Comparison of ENCODE assay signal across 1 cellular context in the genomic region with DNA sequence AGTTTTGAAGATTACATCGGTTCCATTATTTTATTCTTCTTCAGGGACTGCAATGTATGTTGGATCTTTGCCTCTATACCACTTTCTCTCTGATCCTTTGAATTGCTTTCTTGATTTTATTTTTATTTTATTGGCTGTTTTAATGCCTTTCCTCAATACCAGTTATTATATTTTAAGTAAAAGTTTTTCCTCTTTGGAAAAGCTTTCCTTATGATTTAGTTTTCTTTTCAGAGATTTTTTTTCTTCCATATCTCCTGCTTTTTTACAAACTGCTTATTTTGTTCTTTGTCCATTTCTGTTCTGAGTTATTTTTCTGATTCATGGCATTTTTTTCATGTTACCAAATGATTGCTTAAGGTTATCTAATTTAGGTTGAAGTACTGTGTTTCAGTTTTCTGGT.
TF ChIP-seq lines count a peak whose summit lies in the region.

No MANE protein-coding gene starts in this region.

TF ChIP-seq in GM23338, 12 proteins besides CTCF, POLR2A, EP300 and RAD21 (continued from another document):
- no peak for TF ChIP-seq EZH2 (IDR thresholded peaks at IDR 0.05; ENCODE audit: low read depth, unreplicated experiment)
- no peak for TF ChIP-seq EZH2phosphoT487 (IDR thresholded peaks at IDR 0.05; ENCODE audit: unreplicated experiment)
- no peak for TF ChIP-seq JUNB (IDR thresholded peaks at IDR 0.05; ENCODE audit: unreplicated experiment)
- TF ChIP-seq, protein P1, sequence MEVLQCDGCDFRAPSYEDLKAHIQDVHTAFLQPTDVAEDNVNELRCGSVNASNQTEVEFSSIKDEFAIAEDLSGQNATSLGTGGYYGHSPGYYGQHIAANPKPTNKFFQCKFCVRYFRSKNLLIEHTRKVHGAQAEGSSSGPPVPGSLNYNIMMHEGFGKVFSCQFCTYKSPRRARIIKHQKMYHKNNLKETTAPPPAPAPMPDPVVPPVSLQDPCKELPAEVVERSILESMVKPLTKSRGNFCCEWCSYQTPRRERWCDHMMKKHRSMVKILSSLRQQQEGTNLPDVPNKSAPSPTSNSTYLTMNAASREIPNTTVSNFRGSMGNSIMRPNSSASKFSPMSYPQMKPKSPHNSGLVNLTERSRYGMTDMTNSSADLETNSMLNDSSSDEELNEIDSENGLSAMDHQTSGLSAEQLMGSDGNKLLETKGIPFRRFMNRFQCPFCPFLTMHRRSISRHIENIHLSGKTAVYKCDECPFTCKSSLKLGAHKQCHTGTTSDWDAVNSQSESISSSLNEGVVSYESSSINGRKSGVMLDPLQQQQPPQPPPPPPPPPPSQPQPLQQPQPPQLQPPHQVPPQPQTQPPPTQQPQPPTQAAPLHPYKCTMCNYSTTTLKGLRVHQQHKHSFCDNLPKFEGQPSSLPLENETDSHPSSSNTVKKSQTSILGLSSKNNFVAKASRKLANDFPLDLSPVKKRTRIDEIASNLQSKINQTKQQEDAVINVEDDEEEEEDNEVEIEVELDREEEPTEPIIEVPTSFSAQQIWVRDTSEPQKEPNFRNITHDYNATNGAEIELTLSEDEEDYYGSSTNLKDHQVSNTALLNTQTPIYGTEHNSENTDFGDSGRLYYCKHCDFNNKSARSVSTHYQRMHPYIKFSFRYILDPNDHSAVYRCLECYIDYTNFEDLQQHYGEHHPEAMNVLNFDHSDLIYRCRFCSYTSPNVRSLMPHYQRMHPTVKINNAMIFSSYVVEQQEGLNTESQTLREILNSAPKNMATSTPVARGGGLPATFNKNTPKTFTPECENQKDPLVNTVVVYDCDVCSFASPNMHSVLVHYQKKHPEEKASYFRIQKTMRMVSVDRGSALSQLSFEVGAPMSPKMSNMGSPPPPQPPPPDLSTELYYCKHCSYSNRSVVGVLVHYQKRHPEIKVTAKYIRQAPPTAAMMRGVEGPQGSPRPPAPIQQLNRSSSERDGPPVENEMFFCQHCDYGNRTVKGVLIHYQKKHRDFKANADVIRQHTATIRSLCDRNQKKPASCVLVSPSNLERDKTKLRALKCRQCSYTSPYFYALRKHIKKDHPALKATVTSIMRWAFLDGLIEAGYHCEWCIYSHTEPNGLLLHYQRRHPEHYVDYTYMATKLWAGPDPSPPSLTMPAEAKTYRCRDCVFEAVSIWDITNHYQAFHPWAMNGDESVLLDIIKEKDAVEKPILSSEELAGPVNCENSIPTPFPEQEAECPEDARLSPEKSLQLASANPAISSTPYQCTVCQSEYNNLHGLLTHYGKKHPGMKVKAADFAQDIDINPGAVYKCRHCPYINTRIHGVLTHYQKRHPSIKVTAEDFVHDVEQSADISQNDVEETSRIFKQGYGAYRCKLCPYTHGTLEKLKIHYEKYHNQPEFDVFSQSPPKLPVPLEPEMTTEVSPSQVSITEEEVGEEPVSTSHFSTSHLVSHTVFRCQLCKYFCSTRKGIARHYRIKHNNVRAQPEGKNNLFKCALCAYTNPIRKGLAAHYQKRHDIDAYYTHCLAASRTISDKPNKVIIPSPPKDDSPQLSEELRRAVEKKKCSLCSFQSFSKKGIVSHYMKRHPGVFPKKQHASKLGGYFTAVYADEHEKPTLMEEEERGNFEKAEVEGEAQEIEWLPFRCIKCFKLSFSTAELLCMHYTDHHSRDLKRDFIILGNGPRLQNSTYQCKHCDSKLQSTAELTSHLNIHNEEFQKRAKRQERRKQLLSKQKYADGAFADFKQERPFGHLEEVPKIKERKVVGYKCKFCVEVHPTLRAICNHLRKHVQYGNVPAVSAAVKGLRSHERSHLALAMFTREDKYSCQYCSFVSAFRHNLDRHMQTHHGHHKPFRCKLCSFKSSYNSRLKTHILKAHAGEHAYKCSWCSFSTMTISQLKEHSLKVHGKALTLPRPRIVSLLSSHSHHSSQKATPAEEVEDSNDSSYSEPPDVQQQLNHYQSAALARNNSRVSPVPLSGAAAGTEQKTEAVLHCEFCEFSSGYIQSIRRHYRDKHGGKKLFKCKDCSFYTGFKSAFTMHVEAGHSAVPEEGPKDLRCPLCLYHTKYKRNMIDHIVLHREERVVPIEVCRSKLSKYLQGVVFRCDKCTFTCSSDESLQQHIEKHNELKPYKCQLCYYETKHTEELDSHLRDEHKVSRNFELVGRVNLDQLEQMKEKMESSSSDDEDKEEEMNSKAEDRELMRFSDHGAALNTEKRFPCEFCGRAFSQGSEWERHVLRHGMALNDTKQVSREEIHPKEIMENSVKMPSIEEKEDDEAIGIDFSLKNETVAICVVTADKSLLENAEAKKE (CRISPR knock-in tag; IDR thresholded peaks at IDR 0.05) = no peak
- no peak for TF ChIP-seq ZNF331 (CRISPR knock-in tag; IDR thresholded peaks at IDR 0.05; ENCODE audit: low read depth)
- TF ChIP-seq ZNF114 (CRISPR knock-in tag; IDR thresholded peaks at IDR 0.05) = no peak
